In genomic region chr6:148342146-148343027, GRCh38 we compare ENCODE assay signal across 8 cellular contexts.
DNase-seq lines count a peak whose midpoint lies in the region; ATAC-seq and TF ChIP-seq lines count a peak whose summit lies in the region.

SASH1 (plus strand) TSS chr6:148342838; CDS start chr6:148343068, 230 bp downstream.

- H3K9me3 ChIP-seq in HUES6 (ENCODE audit: control insufficient read depth, insufficient read depth, low read depth, low read length): no peaks in the 10 kb centered on the region
- no peaks in the 10 kb centered on the region for H3K9me3 ChIP-seq in iPS-18c (ENCODE audit: control insufficient read depth, insufficient read depth, low read length)

- no peak for TF ChIP-seq CTCF in retinal pigment epithelial cell (conservative IDR thresholded peaks at IDR 0.05; ENCODE audit: low read depth, low read length)

- H3K4me3 ChIP-seq in HUES6 (ENCODE audit: low read depth, low read length) (peak within 1 kb of the TSS; percentile 80), iPS-18c (ENCODE audit: insufficient read depth, low read depth, low read length) (peak within 1 kb of the TSS; percentile 54), retinal pigment epithelial cell (ENCODE audit: low read length) (peak within 1 kb of the TSS; percentile 64)

- no peaks in the 10 kb centered on the region for H3K36me3 ChIP-seq in HUES6 (ENCODE audit: control insufficient read depth, insufficient read depth, low read length)

- peak; percentile 70 for ATAC-seq in GM21515 (IDR thresholded peaks at IDR 0.05; ENCODE audit: unreplicated experiment)
- no peak for ATAC-seq in HG03469 (IDR thresholded peaks at IDR 0.05; ENCODE audit: unreplicated experiment)

- peaks cover 46% of the 10 kb centered on the region for H3K4me1 ChIP-seq in HUES6 (ENCODE audit: control insufficient read depth, insufficient read depth, low read length)

- H3K9ac ChIP-seq in HUES6 (ENCODE audit: low read length): peak within 1 kb of the TSS; percentile 100

- H3K27me3 ChIP-seq in HUES6 (ENCODE audit: control insufficient read depth, insufficient read depth, low read length): no peaks in the 10 kb centered on the region

- H3K27ac ChIP-seq in HUES6 (ENCODE audit: low read depth, low read length) (peak within 1 kb of the TSS; percentile 99), caudate nucleus (ENCODE audit: low read depth, low read length) (peak within 1 kb of the TSS; percentile 96)

- DNase-seq in DMS 273 treated with DMSO at 0.1 percent for 48 hours (lab: John Stamatoyannopoulos, UW) (peak; percentile 68), SIG-M5 treated with dmso at 0.1 percent for 504 hours (lab: John Stamatoyannopoulos, UW; ENCODE audit: unreplicated experiment) (peak; percentile 87), caudate nucleus (lab: John Stamatoyannopoulos, UW) (peak in 59 of 61 donors; percentile 26 to 93 (median 76)), retinal pigment epithelial cell (ENCODE audit: low read depth) (peak; percentile 69)
